ENCODE assay signal across 22 cellular contexts in the genomic region with DNA sequence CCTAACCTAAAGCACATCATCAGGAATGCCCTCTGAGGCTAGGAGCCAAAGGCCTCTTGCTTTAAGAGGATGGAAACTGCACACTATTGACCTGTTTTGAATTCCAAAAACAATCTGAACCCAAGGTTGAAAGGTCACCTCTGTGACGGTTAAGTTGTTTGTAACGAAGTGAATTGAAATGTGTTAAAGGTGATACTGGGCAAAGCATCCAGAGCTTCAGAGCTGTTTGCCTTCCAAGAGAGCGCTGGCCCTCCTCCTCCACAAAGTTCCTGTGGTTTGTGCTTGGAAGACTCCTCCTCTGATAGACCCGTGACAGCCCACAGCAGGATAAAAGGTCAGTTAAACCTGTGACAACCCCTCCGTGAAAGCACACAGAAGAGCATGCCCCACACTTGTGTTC.
"Had no signal": no experiment of that assay in that cellular context is flagged by ENCODE, and none has a peak within 500 bp of the region (broad histone marks: within the 10 kb centered on the region; RNA-seq: fewer than 3 reads in every experiment).

No MANE protein-coding gene starts in this region.

- H3K4me1 ChIP-seq: colonic mucosa, gastroesophageal sphincter, left ventricle myocardium inferior, stomach, tibial artery had no signal

- H3K27me3 ChIP-seq: colonic mucosa, gastroesophageal sphincter, stomach, tibial artery had no signal

- H3K27ac ChIP-seq: colonic mucosa, gastroesophageal sphincter, hepatocyte, left ventricle myocardium inferior, stomach, tibial artery, VCaP had no signal

- DNase-seq: activated CD4-positive, alpha-beta memory T cell treated with anti-CD3 and anti-CD28 coated beads, Interleukin-2, amount 10 ng/mL, durations not matched to agents 7 days and 5 days; activated CD4-positive, alpha-beta T cell treated with anti-CD3 and anti-CD28 coated beads, Interleukin-2, amount 10 ng/mL, durations not matched to agents 24 days and 14 days; activated CD8-positive, alpha-beta memory T cell treated with anti-CD3 and anti-CD28 coated beads, Interleukin-2, amount 50 U/mL, for 48 hours; activated gamma-delta T cell; activated naive CD4-positive, alpha-beta T cell treated with anti-CD3 and anti-CD28 coated beads, Interleukin-2, amount 50 U/mL, for 16 hours; activated T-cell treated with anti-CD3 and anti-CD28 coated beads, Interleukin-2, amount 50 U/mL, for 24 hours; amniotic stem cell; colonic mucosa; effector memory CD4-positive, alpha-beta T cell; erythroblast; left ventricle myocardium inferior; retina; stimulated activated CD4-positive, alpha-beta T cell treated with anti-CD3 and anti-CD28 coated beads, Interleukin-15, amount 100 ng/mL, for 24 hours; stimulated activated CD4-positive, alpha-beta T cell treated with anti-CD3 and anti-CD28 coated beads, Interleukin-2, amount 100 ng/mL, for 24 hours; stimulated activated naive B cell treated with anti-CD40 and anti-IgM and Interleukin-4, amounts not matched to agents 10 μg/mL and 1 μg/mL and 100 μg/mL, for 72 hours; stomach; tibial artery had no signal

- H3K79me2 ChIP-seq: hepatocyte had no signal

- H2AFZ ChIP-seq: hepatocyte had no signal

- ATAC-seq: activated CD4-positive, CD25-positive, alpha-beta regulatory T cell treated with anti-CD3 and anti-CD28 coated beads, Interleukin-2, amount 50 U/mL, for 24 hours; gastroesophageal sphincter; stimulated activated naive B cell treated with anti-CD40 and anti-IgM and Interleukin-4, amounts not matched to agents 10 μg/mL and 1 μg/mL and 100 μg/mL, for 72 hours had no signal

- H3K36me3 ChIP-seq: colonic mucosa, gastroesophageal sphincter, left ventricle myocardium inferior, stomach, tibial artery had no signal

- H3K4me2 ChIP-seq: hepatocyte, smooth muscle cell had no signal

- H3K4me3 ChIP-seq: colonic mucosa, gastroesophageal sphincter, hepatocyte, left ventricle myocardium inferior, smooth muscle cell, stomach, tibial artery had no signal

- H3K9me3 ChIP-seq: colonic mucosa had no signal
